In the genomic region with DNA sequence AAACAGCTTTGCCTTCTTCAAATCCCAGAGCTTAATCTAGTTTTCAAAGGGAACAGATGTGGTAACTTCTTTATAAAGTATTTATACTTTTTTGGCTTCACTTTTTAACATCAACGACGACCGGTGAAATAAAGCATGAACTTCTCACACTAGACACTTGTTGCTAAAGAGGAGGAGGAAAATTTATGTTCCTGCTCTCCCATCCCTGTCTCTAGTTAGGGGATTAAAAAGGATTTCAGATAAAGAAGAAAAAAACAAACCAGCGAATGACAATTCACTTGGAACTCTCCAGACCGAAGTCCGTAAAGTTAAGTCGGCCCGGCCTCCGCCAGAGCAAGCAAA, we compare ENCODE assay signal across 8 cellular contexts. TPM values are rescaled to one million over a fixed set of nuclear protein-coding genes. Genes with fewer than 3 reads are reported as not detected.
A peak's percentile ranks its signal among the peaks of the same experiment; 100 is the strongest.
DNase-seq lines count a peak whose midpoint lies in the region; ATAC-seq and TF ChIP-seq lines count a peak whose summit lies in the region.

No MANE protein-coding gene starts in this region.

- peaks cover 2% of the 10 kb centered on the region for H3K36me3 Mint-ChIP-seq in T-helper 1 cell treated with Interleukin-12 subunit alpha and Interleukin-12 subunit beta and Interleukin-4 antibody, amounts not matched to agents 30 μg/mL and 1 μg/mL, for 36 hours (ENCODE audit: low read depth)

- H3K36me3 ChIP-seq in ascending aorta, result no peaks in the 10 kb centered on the region

- ATAC-seq in HG03457 (IDR thresholded peaks at IDR 0.05; ENCODE audit: unreplicated experiment) (no peak), GM18519 (IDR thresholded peaks at IDR 0.05; ENCODE audit: low FRiP score, unreplicated experiment) (no peak)

- H3K4me1 Mint-ChIP-seq in T-helper 1 cell treated with Interleukin-12 subunit alpha and Interleukin-12 subunit beta and Interleukin-4 antibody, amounts not matched to agents 30 μg/mL and 1 μg/mL, for 36 hours (ENCODE audit: low read depth), result peaks cover 12% of the 10 kb centered on the region

- H3K4me3 Mint-ChIP-seq in T-helper 1 cell treated with Interleukin-12 subunit alpha and Interleukin-12 subunit beta and Interleukin-4 antibody, amounts not matched to agents 30 μg/mL and 1 μg/mL, for 36 hours, result peak overlapping the region; percentile 89

- DNase-seq in T-helper 1 cell (no peak), ascending aorta (ENCODE audit: low spot score in 2 of 2) (no peak), superior temporal gyrus (ENCODE audit: extremely low spot score) (peak; percentile 37), ureter (ENCODE audit: low spot score) (no peak)

- intact Hi-C loops in ascending aorta (cut with DNase I), result loop anchor here (2.0 to 10.0 kb wide), 4 partner anchors 14 to 252 kb away; a partner anchor contains a TSS

- H3K27me3 ChIP-seq in ascending aorta, result no peaks in the 10 kb centered on the region
- H3K27me3 ChIP-seq in layer of hippocampus (ENCODE audit: control insufficient read depth, insufficient read depth, low read length), result no peaks in the 10 kb centered on the region

- H3K9me3 ChIP-seq in ascending aorta, result no peaks in the 10 kb centered on the region

- peak overlapping the region; percentile 88 to 89 for H3K4me3 ChIP-seq in ascending aorta

- H3K27me3 Mint-ChIP-seq in T-helper 1 cell treated with Interleukin-12 subunit alpha and Interleukin-12 subunit beta and Interleukin-4 antibody, amounts not matched to agents 30 μg/mL and 1 μg/mL, for 36 hours (ENCODE audit: low read depth), result peaks cover 36% of the 10 kb centered on the region

- H3K27ac ChIP-seq in ascending aorta, result peak overlapping the region; percentile 88 to 95
- peak overlapping the region; percentile 81 for H3K27ac ChIP-seq in layer of hippocampus (ENCODE audit: low read depth, low read length)

- no peak for TF ChIP-seq CTCF in ascending aorta (IDR thresholded peaks at IDR 0.05)

- no peaks in the 10 kb centered on the region for H3K9me3 Mint-ChIP-seq in T-helper 1 cell treated with Interleukin-12 subunit alpha and Interleukin-12 subunit beta and Interleukin-4 antibody, amounts not matched to agents 30 μg/mL and 1 μg/mL, for 36 hours

- peak overlapping the region; percentile 28 for H3K27ac Mint-ChIP-seq in T-helper 1 cell treated with Interleukin-12 subunit alpha and Interleukin-12 subunit beta and Interleukin-4 antibody, amounts not matched to agents 30 μg/mL and 1 μg/mL, for 36 hours

- peaks cover 0 to 8% of the 10 kb centered on the region in 2 donors for H3K4me1 ChIP-seq in ascending aorta

RNA-seq across cellular contexts. Expression of a gene that starts 0.7 kb away (rescaled TPM):
- 6.1 TPM for total RNA-seq in ascending aorta
- total RNA-seq in ureter, result 30.9 TPM
